In genomic region chr11:94171693-94172440, GRCh38 we compare ENCODE assay signal across 8 cellular contexts. TPM values are rescaled to one million over a fixed set of nuclear protein-coding genes. Genes with fewer than 3 reads are reported as not detected.
A peak's percentile ranks its signal among the peaks of the same experiment; 100 is the strongest.
DNase-seq lines count a peak whose midpoint lies in the region; ATAC-seq, FAIRE-seq and TF ChIP-seq lines count a peak whose summit lies in the region.

No MANE protein-coding gene starts in this region.

- H3K4me1 Mint-ChIP-seq in neural crest cell = peaks cover 25% of the 10 kb centered on the region

- peaks cover 0 to 5% (median 2%) of the 10 kb centered on the region in 4 experiments; a peak in 3 of 8 replicates for H3K36me3 ChIP-seq in H1 (ENCODE audit: control insufficient read depth in 2 of 4, insufficient read depth in 4 of 4, low read length in 3 of 4)

- TF ChIP-seq CTCF in AG10803 (conservative IDR thresholded peaks at IDR 0.05; ENCODE audit: low read length) (peak; percentile 93), GM12875 (IDR thresholded peaks at IDR 0.05; ENCODE audit: borderline replicate concordance, insufficient read depth, low read depth, low read length) (peak; percentile 84), H1 (IDR thresholded peaks at IDR 0.05; ENCODE audit: control extremely low read depth in 1 of 3, insufficient read depth in 1 of 3, low read depth in 1 of 3, low read length in 3 of 3) (peak; percentile 67 to 79 (median 78)), neural crest cell (conservative IDR thresholded peaks at IDR 0.05) (peak; percentile 56)

- no peak overlapping the region for H3K27ac Mint-ChIP-seq in neural crest cell (ENCODE audit: unreplicated experiment)

- peaks cover 21 to 97% of the 10 kb centered on the region in 2 experiments for H3K79me2 ChIP-seq in H1 (ENCODE audit: control insufficient read depth in 1 of 2, insufficient read depth in 2 of 2, low read length in 2 of 2)

- ATAC-seq in HG03521 (IDR thresholded peaks at IDR 0.05; ENCODE audit: unreplicated experiment) (peak; percentile 43), HG02571 (IDR thresholded peaks at IDR 0.05; ENCODE audit: unreplicated experiment) (no peak)

- H3K27me3 Mint-ChIP-seq in neural crest cell (ENCODE audit: low read depth) = no peaks in the 10 kb centered on the region

- CTCF ChIA-PET in H1 (lab: Charles Lee; ENCODE audit: partially characterized antibody) = interaction anchor here (0.7 to 10.2 kb wide), 26 partner anchors 10 to 410 kb away, joined by 3 to 127 read pairs (median 3); partner anchors contain the start of genes ANKRD49, MRE11 and PANX1

- no peak for TF ChIP-seq POLR2A in H1 (IDR thresholded peaks at IDR 0.05; ENCODE audit: control extremely low read depth in 1 of 2, low read depth in 2 of 2, low read length in 2 of 2)

- no peak overlapping the region for H3K14ac ChIP-seq in H1 (ENCODE audit: insufficient read length)

- no peak overlapping the region for H3K56ac ChIP-seq in H1 (replicated peaks; ENCODE audit: insufficient read length, low read depth, low read length)

- H2BK20ac ChIP-seq in H1 (ENCODE audit: low read length) = no peak overlapping the region

- H2BK5ac ChIP-seq in H1 (ENCODE audit: low read depth, low read length) = no peak overlapping the region; the same call in 1 of the 2 replicates

- no peak overlapping the region for H3K23ac ChIP-seq in H1 (ENCODE audit: insufficient read length)

- no peak overlapping the region for H2AK5ac ChIP-seq in H1 (ENCODE audit: low read depth, low read length)

- no peak for TF ChIP-seq EP300 in H1 (IDR thresholded peaks at IDR 0.05; ENCODE audit: borderline replicate concordance in 1 of 2, low read depth in 2 of 2, low read length in 2 of 2)

- H4K91ac ChIP-seq in H1 (replicated peaks; ENCODE audit: insufficient read length, low read length) = no peak overlapping the region

- peak; percentile 74 to 80 for TF ChIP-seq RAD21 in H1 (IDR thresholded peaks at IDR 0.05 in 1 of 2, conservative IDR thresholded peaks at IDR 0.05 in 1 of 2; ENCODE audit: low read depth in 2 of 2, low read length in 2 of 2)

- no peak overlapping the region for H3K18ac ChIP-seq in H1 (ENCODE audit: extremely low read depth, low read length)

- no peak overlapping the region for H3K4me3 Mint-ChIP-seq in neural crest cell

- no peak overlapping the region; the same call in 1 of the 2 replicates for H2BK12ac ChIP-seq in H1 (ENCODE audit: low read depth, low read length)

- no peaks in the 10 kb centered on the region for H3K27me3 ChIP-seq in H1 (replicated peaks in 1 of 4; ENCODE audit: control insufficient read depth in 3 of 4, extremely low read depth in 1 of 4, insufficient read depth in 3 of 4, low read length in 3 of 4)

- WGBS in H1 (ENCODE audit: extremely low coverage in 1 of 2, insufficient coverage in 1 of 2, insufficient read length in 1 of 2, insufficient replicate concordance in 2 of 2, low coverage in 1 of 2, low lambda C conversion rate in 2 of 2, missing lambda C conversion rate in 1 of 2), 2 experiments = 70% methylated on average over 6 of the region's 8 CpGs; no CpG with 5 or more reads in 1 of the 2 experiments

- peaks cover 37% of the 10 kb centered on the region for H3K79me1 ChIP-seq in H1 (ENCODE audit: low read depth, low read length)

- DNase-seq in AG10803 (ENCODE audit: low read depth) (peak; percentile 55), SW480 (ENCODE audit: low spot score) (peak; percentile 28), H1 (ENCODE audit: low read depth in 1 of 2, low spot score in 2 of 2) (peak; percentile 36 to 83), neural crest cell (ENCODE audit: low read depth, low spot score) (no peak)
- DNase-seq in activated CD4-positive, CD25-positive, alpha-beta regulatory T cell (lab: John Stamatoyannopoulos, UW) = no peak

- no peak overlapping the region for H2BK15ac ChIP-seq in H1 (ENCODE audit: low read length)

- H3K9me3 ChIP-seq in H1 (ENCODE audit: insufficient read depth in 2 of 2, low read depth in 1 of 2, low read length in 1 of 2) = no peaks in the 10 kb centered on the region

- no peak overlapping the region for H3K4ac ChIP-seq in H1 (replicated peaks; ENCODE audit: insufficient read length, low read depth, low read length)

- H4K20me1 ChIP-seq in H1 (replicated peaks in 1 of 2; ENCODE audit: control insufficient read depth in 1 of 2, insufficient read depth in 2 of 2, low read length in 2 of 2) = peaks cover 20 to 28% of the 10 kb centered on the region in 2 experiments

- FAIRE-seq in H1 (lab: Jason Lieb, UNC) = peak; percentile 50

- H4K8ac ChIP-seq in H1 (ENCODE audit: extremely low read depth, insufficient read depth, low read length) = no peak overlapping the region

- H3K9ac ChIP-seq in H1 (replicated peaks in 1 of 4; ENCODE audit: extremely low read depth in 1 of 4, low read depth in 3 of 4, low read length in 3 of 4) = no peak overlapping the region

- H3K4me2 ChIP-seq in H1 (ENCODE audit: insufficient read depth in 1 of 2, low read depth in 2 of 2, low read length in 2 of 2) = no peak overlapping the region

- H3K27ac ChIP-seq in H1 (ENCODE audit: low read depth, low read length) = no peak overlapping the region

- H2AFZ ChIP-seq in H1 (ENCODE audit: low read length) = no peak overlapping the region

- H3K23me2 ChIP-seq in H1 (ENCODE audit: low read depth, low read length) = no peaks in the 10 kb centered on the region

- no peak overlapping the region for H2BK120ac ChIP-seq in H1 (replicated peaks; ENCODE audit: low read depth, low read length)

- peaks cover 3 to 14% (median 5%) of the 10 kb centered on the region in 4 experiments; a peak in 4 of 7 replicates for H3K4me1 ChIP-seq in H1 (replicated peaks in 1 of 4; ENCODE audit: control insufficient read depth in 3 of 4, insufficient read depth in 4 of 4, low read length in 3 of 4)

- no peaks in the 10 kb centered on the region for H3K9me3 Mint-ChIP-seq in neural crest cell

- POLR2A ChIA-PET in H1 (lab: Charles Lee; ENCODE audit: partially characterized antibody) = no interaction called here

- H3K36me3 Mint-ChIP-seq in neural crest cell (ENCODE audit: low read depth) = peaks cover 11% of the 10 kb centered on the region

- H3K4me3 ChIP-seq in AG10803 (ENCODE audit: low read length) (no peak overlapping the region), GM12875 (ENCODE audit: low read depth, low read length) (no peak overlapping the region), H1 (ENCODE audit: extremely low read depth in 1 of 4, insufficient read depth in 2 of 4, low read depth in 3 of 4, low read length in 4 of 4) (no peak overlapping the region)

- H4K5ac ChIP-seq in H1 (ENCODE audit: insufficient read length, low read depth, low read length) = no peak overlapping the region

RNA-seq across cellular contexts. Expression of gene PANX1, which starts 43.2 kb away (rescaled TPM):
- 34.5 and 35.2 TPM in 2 replicates for total RNA-seq in H1 (2021; fragmentation: NEBNext Ultra II Directional; extraction: Animal tissue kit (Norgen Biotek cat#: 25700))
- 15.4 and 15.9 TPM in 2 replicates for polyA plus RNA-seq in H1 (2011; rRNA removed)
- 18.1 TPM for polyA plus RNA-seq in H1 (2011; cell fraction: cytosol; rRNA removed)
- 18.9 TPM for polyA plus RNA-seq in H1 (2011; cell fraction: nucleus; rRNA removed)
- 19.1 to 29.2 TPM (median 24.7 TPM) in 4 replicates for polyA plus RNA-seq in H1 (2012, experiment 1 of 2)
- 7.6 TPM for polyA plus RNA-seq in H1 (2012, experiment 2 of 2)
- 25.2 TPM for polyA plus RNA-seq in H1 (2013, experiment 1 of 2)
- polyA plus RNA-seq in H1 (2013, experiment 2 of 2) = 29.7 TPM
- polyA minus RNA-seq in H1 (2011; rRNA and poly(A)+ RNA removed) = 69.0 and 96.8 TPM in 2 replicates
- 35.2 TPM for polyA minus RNA-seq in H1 (2011; cell fraction: cytosol; rRNA and poly(A)+ RNA removed)
- 62.2 TPM for polyA minus RNA-seq in H1 (2011; cell fraction: nucleus; rRNA and poly(A)+ RNA removed)
- total RNA-seq in neural crest cell = 42.0 and 43.1 TPM in 2 replicates

Comparison
In these comparisons a context has a peak if more than half of its experiments do, and no peak if none do; other contexts are left out.
1. DNase-seq: peak in AG10803 (single experiment), SW480 (single experiment) and H1 (2 of 2); none in neural crest cell (single experiment) and activated CD4-positive, CD25-positive, alpha-beta regulatory T cell (0 of 4).
2. Peak in every context shown above with its lines, with median percentiles within 50 percentile points of each other: CTCF ChIP-seq.